ENCODE assay signal across 18 cellular contexts in the genomic region with DNA sequence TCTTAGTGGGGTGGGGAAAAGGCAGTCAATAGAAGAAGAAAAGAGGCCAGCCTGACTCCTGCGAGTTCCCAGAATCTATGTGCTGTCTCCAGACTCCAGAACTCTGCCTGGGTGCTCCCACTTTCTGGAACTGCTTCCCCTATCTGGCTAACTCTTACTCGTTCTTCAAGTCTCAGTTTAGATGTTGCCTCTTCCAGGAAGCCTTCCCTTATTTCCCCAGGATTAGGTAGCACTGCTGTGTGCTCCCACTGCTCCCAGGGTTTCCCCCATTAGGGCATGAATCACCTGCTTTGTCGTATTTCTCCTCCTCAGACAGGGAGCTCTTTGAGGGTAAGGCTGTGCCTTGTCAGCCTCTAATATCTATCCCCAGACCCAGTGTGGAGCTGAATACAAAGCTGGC. TPM values are rescaled to one million over a fixed set of nuclear protein-coding genes. Genes with fewer than 3 reads are reported as not detected.
DNase-seq lines count a peak whose midpoint lies in the region; ATAC-seq, FAIRE-seq and TF ChIP-seq lines count a peak whose summit lies in the region.
"Had no signal": no experiment of that assay in that cellular context is flagged by ENCODE, and none has a peak within 500 bp of the region (broad histone marks: within the 10 kb centered on the region; RNA-seq: fewer than 3 reads in every experiment).

No MANE protein-coding gene starts in this region.

- no peaks in the 10 kb centered on the region for H3K36me3 ChIP-seq in K562 (ENCODE audit: control insufficient read depth, insufficient read depth, low read length)
- no peaks in the 10 kb centered on the region for H3K36me3 ChIP-seq in OCI-LY7 (ENCODE audit: insufficient read depth, low read length)

- CTCF ChIA-PET in K562 (lab: Yijun Ruan, JAX; ENCODE audit: low intra/inter-chr PET ratio): no interaction called here
- CTCF ChIA-PET in OCI-LY7 (lab: Charles Lee; ENCODE audit: unreplicated experiment): no interaction called here

- peaks cover 11 to 63% of the 10 kb centered on the region in 2 experiments for H3K27me3 ChIP-seq in K562 (ENCODE audit: control insufficient read depth in 2 of 2, insufficient read depth in 2 of 2, low read length in 2 of 2)

- no peak for DNase-seq in activated naive CD4-positive, alpha-beta T cell treated with anti-CD3 and anti-CD28 coated beads, Interleukin-2, amount 50 U/mL, for 72 hours (ENCODE audit: low spot score in 2 of 2)
- DNase-seq in K562 (ENCODE audit: extremely low read depth in 1 of 4, low spot score in 3 of 4) (no peak), NCI-H2081 (lab: John Stamatoyannopoulos, UW) (no peak), OCI-LY7 (ENCODE audit: low spot score) (no peak)
- DNase-seq: 8988T, DND-41, H7, Karpas-422, NCI-H1694, NCI-H2029 treated with DMSO at 0.1 percent for 48 hours, NCI-H2227 treated with DMSO at 0.1 percent for 48 hours, NCI-H526 treated with DMSO at 0.1 percent for 48 hours, SHP77 treated with DMSO at 0.1 percent for 48 hours had no signal

- H3K4me1 Mint-ChIP-seq in activated naive CD4-positive, alpha-beta T cell treated with anti-CD3 and anti-CD28 coated beads, Interleukin-2, amount 50 U/mL, for 24 hours: no peaks in the 10 kb centered on the region
- H3K4me1 Mint-ChIP-seq in nephron: peaks cover 42% of the 10 kb centered on the region

- no peak for FAIRE-seq in K562 (lab: Jason Lieb, UNC)

- intact Hi-C loops in K562 (cut with micrococcal nuclease): no loop called here
- intact Hi-C loops in OCI-LY7 (cut with micrococcal nuclease; ENCODE audit: unreplicated experiment): no loop called here

- ATAC-seq in activated naive CD4-positive, alpha-beta T cell treated with anti-CD3 and anti-CD28 coated beads, Interleukin-2, amount 50 U/mL, for 72 hours: no peak
- ATAC-seq in K562: no peak
- ATAC-seq in GM18861 (IDR thresholded peaks at IDR 0.05; ENCODE audit: unreplicated experiment): no peak
- ATAC-seq: Panc1 had no signal

- no peak overlapping the region for H3K4me2 ChIP-seq in K562 (ENCODE audit: insufficient read depth, low read length)
- H3K4me2 ChIP-seq in OCI-LY7 (ENCODE audit: low read length): no peak overlapping the region

- H3K9ac ChIP-seq in K562 (ENCODE audit: insufficient read depth in 1 of 2, low read depth in 2 of 2, low read length in 2 of 2): no peak overlapping the region

- H3K4me1 ChIP-seq in K562 (replicated peaks in 1 of 2; ENCODE audit: control insufficient read depth in 2 of 2, insufficient read depth in 2 of 2, low read length in 2 of 2) (peaks cover 0 to 6% of the 10 kb centered on the region in 2 experiments; a peak in 3 of 5 replicates), OCI-LY7 (ENCODE audit: insufficient read depth, low read length, poor library complexity, severe bottlenecking) (no peaks in the 10 kb centered on the region)

- H3K4me3 Mint-ChIP-seq in activated naive CD4-positive, alpha-beta T cell treated with anti-CD3 and anti-CD28 coated beads, Interleukin-2, amount 50 U/mL, for 24 hours: no peak overlapping the region
- H3K4me3 Mint-ChIP-seq in nephron: no peak overlapping the region

- no peak for TF ChIP-seq RAD21 in K562 (CRISPR knock-in tag; conservative IDR thresholded peaks at IDR 0.05 in 1 of 2, IDR thresholded peaks at IDR 0.05 in 1 of 2)

- H3K9me3 Mint-ChIP-seq in activated naive CD4-positive, alpha-beta T cell treated with anti-CD3 and anti-CD28 coated beads, Interleukin-2, amount 50 U/mL, for 24 hours: no peaks in the 10 kb centered on the region
- no peaks in the 10 kb centered on the region for H3K9me3 Mint-ChIP-seq in activated naive CD4-positive, alpha-beta T cell treated with anti-CD3 and anti-CD28 coated beads, Interleukin-2, amount 50 U/mL, for 72 hours
- H3K9me3 Mint-ChIP-seq in nephron: no peaks in the 10 kb centered on the region

- POLR2A ChIA-PET in K562 (lab: Yijun Ruan, JAX) (interaction anchor here (1.0 kb wide), 1 partner anchor 10 kb away, joined by 4 read pairs; no protein-coding TSS in a partner anchor), OCI-LY7 (lab: Charles Lee) (no interaction called here)

- H3K27ac ChIP-seq in K562 (ENCODE audit: extremely low read depth, low read depth, low read length): no peak overlapping the region
- H3K27ac ChIP-seq in temporal lobe (ENCODE audit: low read depth, low read length): peak overlapping the region; percentile 56
- H3K27ac ChIP-seq in OCI-LY7 (ENCODE audit: low read depth, low read length, poor library complexity, severe bottlenecking): no peak overlapping the region

- no peak for TF ChIP-seq POLR2A in K562 (conservative IDR thresholded peaks at IDR 0.05)

- H3K9me2 ChIP-seq in OCI-LY7 (ENCODE audit: insufficient read depth, low read length): no peaks in the 10 kb centered on the region

- H3K4me3 ChIP-seq in K562 (no peak overlapping the region), OCI-LY7 (ENCODE audit: low read depth, low read length, poor library complexity, severe bottlenecking) (no peak overlapping the region)

- no peaks in the 10 kb centered on the region for H3K9me3 ChIP-seq in K562 (replicated peaks; ENCODE audit: control insufficient read depth, insufficient read depth, low read depth, low read length)
- H3K9me3 ChIP-seq in OCI-LY7 (ENCODE audit: low read length): no peaks in the 10 kb centered on the region

- BruUV-seq in K562 (replicated peaks; lab: Mats Ljungman, UMichigan) (no TSS peak), OCI-LY7 (replicated peaks; lab: Mats Ljungman, UMichigan) (no TSS peak)

- no peak overlapping the region for H2AFZ ChIP-seq in K562 (ENCODE audit: low read depth, low read length)
- no peak overlapping the region for H2AFZ ChIP-seq in OCI-LY7 (ENCODE audit: low read length)

- no peak for TF ChIP-seq EP300 in K562 (IDR thresholded peaks at IDR 0.05; ENCODE audit: low read length)

- no peaks in the 10 kb centered on the region for H3K36me3 Mint-ChIP-seq in activated naive CD4-positive, alpha-beta T cell treated with anti-CD3 and anti-CD28 coated beads, Interleukin-2, amount 50 U/mL, for 24 hours
- no peaks in the 10 kb centered on the region for H3K36me3 Mint-ChIP-seq in activated naive CD4-positive, alpha-beta T cell treated with anti-CD3 and anti-CD28 coated beads, Interleukin-2, amount 50 U/mL, for 72 hours
- H3K36me3 Mint-ChIP-seq in nephron (ENCODE audit: low read depth): no peaks in the 10 kb centered on the region

- no peaks in the 10 kb centered on the region for H3K9me1 ChIP-seq in K562 (ENCODE audit: control insufficient read depth, insufficient read depth, low read length)

- H3K27me3 Mint-ChIP-seq in activated naive CD4-positive, alpha-beta T cell treated with anti-CD3 and anti-CD28 coated beads, Interleukin-2, amount 50 U/mL, for 24 hours: peaks cover 9% of the 10 kb centered on the region
- H3K27me3 Mint-ChIP-seq in nephron (ENCODE audit: low read depth): peaks cover 51% of the 10 kb centered on the region

- in situ Hi-C loops in K562 (cut with MboI): no loop called here

- peaks cover 26% of the 10 kb centered on the region for H4K20me1 ChIP-seq in K562 (replicated peaks; ENCODE audit: control insufficient read depth, insufficient read depth, low read length)
- no peaks in the 10 kb centered on the region for H4K20me1 ChIP-seq in OCI-LY7 (ENCODE audit: insufficient read depth, low read length)

- 8% methylated on average over 3 of the region's 3 CpGs for WGBS in K562 (ENCODE audit: insufficient coverage, low coverage, missing lambda C conversion rate)

- TF ChIP-seq CTCF in K562 (IDR thresholded peaks at IDR 0.05 in 2 of 3, conservative IDR thresholded peaks at IDR 0.05 in 1 of 3; ENCODE audit: insufficient read depth in 2 of 3, low read depth in 1 of 3, low read length in 3 of 3) (no peak), nephron (IDR thresholded peaks at IDR 0.05; ENCODE audit: unreplicated experiment in 3 of 3) (no peak), OCI-LY7 (conservative IDR thresholded peaks at IDR 0.05; ENCODE audit: low read length) (no peak)

- H3K79me2 ChIP-seq in K562 (ENCODE audit: control insufficient read depth, insufficient read depth, low read length) (no peaks in the 10 kb centered on the region), OCI-LY7 (ENCODE audit: insufficient read depth, low read depth, low read length) (no peaks in the 10 kb centered on the region)

- peak overlapping the region; percentile 38 for H3K27ac Mint-ChIP-seq in activated naive CD4-positive, alpha-beta T cell treated with anti-CD3 and anti-CD28 coated beads, Interleukin-2, amount 50 U/mL, for 24 hours
- H3K27ac Mint-ChIP-seq in activated naive CD4-positive, alpha-beta T cell treated with anti-CD3 and anti-CD28 coated beads, Interleukin-2, amount 50 U/mL, for 72 hours: no peak overlapping the region
- H3K27ac Mint-ChIP-seq in nephron: peak overlapping the region in 2 of 3 experiments; percentile 12 to 67

TF ChIP-seq in K562, 482 proteins besides CTCF, POLR2A, EP300 and RAD21 (continues in another document):
- no peak for TF ChIP-seq NFYB (IDR thresholded peaks at IDR 0.05; ENCODE audit: extremely low read depth, insufficient read length)
- TF ChIP-seq ZFP36 (IDR thresholded peaks at IDR 0.05; ENCODE audit: low read depth, low read length, partially characterized antibody): peak; percentile 75

RNA-seq across cellular contexts. Expression of gene SYT7, which starts 17.5 kb away (rescaled TPM):
- total RNA-seq in activated naive CD4-positive, alpha-beta T cell treated with anti-CD3 and anti-CD28 coated beads, Interleukin-2, amount 50 U/mL, for 72 hours: not detected
- 0.12 and 0.28 TPM in 2 replicates for total RNA-seq in K562 (2011; cell fraction: chromatin; rRNA removed; ENCODE audit: low replicate concordance)
- 0.33 and 0.39 TPM in 2 replicates for total RNA-seq in K562 (2011; cell fraction: nucleolus; rRNA removed)
- 0.44 and 0.53 TPM in 2 replicates for total RNA-seq in K562 (2011; cell fraction: nucleoplasm; rRNA removed)
- total RNA-seq in K562 (2014; rRNA removed) (0.20 and 0.27 TPM in 2 replicates), K562 (2014; rRNA removed; fragmentation: Illumina TruSeq; extraction: Trizol) (0.11 and 0.13 TPM in 2 replicates), K562 (2015; rRNA removed; fragmentation: Illumina TruSeq; extraction: Trizol) (0.11 and 0.15 TPM in 2 replicates), K562 (2021) (0.47 and 0.51 TPM in 2 replicates), temporal lobe (27.5 TPM), OCI-LY7 (2022) (not detected in 2 replicates)
- polyA plus RNA-seq in K562 (2011; rRNA removed) (0.11 and 0.20 TPM in 2 replicates), K562 (2014; fragmentation: Illumina TruSeq; extraction: Trizol) (0.21 TPM in 2 replicates), K562 (2014; fragmentation: Nextera tagmentation; extraction: Ambion mirVana) (under 1 TPM in 1 of 2 experiments, not detected in 1; 0.01 TPM), K562 (2014; rRNA removed) (0.13 and 0.28 TPM in 2 replicates)
- polyA plus RNA-seq in K562 (2011; cell fraction: cytosol; rRNA removed): 0.15 and 0.24 TPM in 2 replicates
- 0.17 and 0.21 TPM in 2 replicates for polyA plus RNA-seq in K562 (2011; cell fraction: nucleus; rRNA removed)
- 0.21 and 0.33 TPM in 2 replicates for polyA plus RNA-seq in K562 (2012)
- 0.06 and 0.35 TPM in 2 replicates for polyA minus RNA-seq in K562 (2011; rRNA and poly(A)+ RNA removed)
- not detected in 2 replicates for polyA minus RNA-seq in K562 (2011; cell fraction: cytosol; rRNA and poly(A)+ RNA removed)
- polyA minus RNA-seq in K562 (2011; cell fraction: nucleus; rRNA and poly(A)+ RNA removed): 0.27 TPM in 1 of 2 replicates, not detected in the other
- total RNA-seq in OCI-LY7 (2014; rRNA removed; shearing (Covaris generic)): not detected in 2 replicates

Comparison
In these comparisons a context has a peak if more than half of its experiments do, and no peak if none do; other contexts are left out.
1. H3K27ac Mint-ChIP-seq: peak in activated naive CD4-positive, alpha-beta T cell treated with anti-CD3 and anti-CD28 coated beads, Interleukin-2, amount 50 U/mL, for 24 hours (single experiment) and nephron (2 of 3); none in activated naive CD4-positive, alpha-beta T cell treated with anti-CD3 and anti-CD28 coated beads, Interleukin-2, amount 50 U/mL, for 72 hours (0 of 2).
2. RNA of gene SYT7, which starts 17.5 kb away (total RNA-seq): 27.5 TPM in temporal lobe (single experiment); 0.11 to 0.53 TPM in K562, not detected in activated naive CD4-positive, alpha-beta T cell treated with anti-CD3 and anti-CD28 coated beads, Interleukin-2, amount 50 U/mL, for 72 hours and not detected in OCI-LY7; every median in the first group is over 10 times any median in the second.